12 cellular contexts compared by ENCODE assay signal in the genomic region with DNA sequence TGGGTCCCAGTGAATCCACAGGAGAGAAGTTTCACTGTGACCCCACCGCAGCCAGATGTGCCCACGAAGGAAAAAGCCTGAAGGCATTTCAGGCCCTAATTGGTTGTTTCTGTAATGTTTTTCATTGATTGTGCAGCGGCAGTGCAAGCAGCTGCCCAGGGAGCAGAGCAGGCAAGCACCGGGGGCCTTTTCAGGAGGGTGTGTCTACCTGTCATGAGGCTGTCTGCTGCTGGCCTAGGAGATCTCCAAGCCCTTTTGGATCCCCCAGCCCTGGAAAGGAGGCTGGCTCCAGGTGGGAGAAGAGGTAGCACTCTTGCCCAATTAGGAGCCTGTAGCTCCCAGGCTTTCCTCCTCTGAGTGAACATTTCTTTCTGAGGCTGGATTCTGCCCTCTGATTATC.
DNase-seq lines count a peak whose midpoint lies in the region; ATAC-seq and TF ChIP-seq lines count a peak whose summit lies in the region.
"Had no signal": no experiment of that assay in that cellular context is flagged by ENCODE, and none has a peak within 500 bp of the region (broad histone marks: within the 10 kb centered on the region; RNA-seq: fewer than 3 reads in every experiment).

No MANE protein-coding gene starts in this region.

- no peaks in the 10 kb centered on the region for H3K36me3 ChIP-seq in SK-N-SH (replicated peaks in 1 of 2; ENCODE audit: control insufficient read depth in 1 of 2, insufficient read depth in 2 of 2, low read length in 1 of 2)
- H3K36me3 ChIP-seq: esophagus muscularis mucosa, thoracic aorta had no signal

- no peaks in the 10 kb centered on the region for H3K9me3 ChIP-seq in SK-N-SH
- H3K9me3 ChIP-seq: esophagus muscularis mucosa, thoracic aorta had no signal

- H3K79me2 ChIP-seq in SK-N-SH (ENCODE audit: insufficient read depth) = no peaks in the 10 kb centered on the region

- TF ChIP-seq CTCF in SK-N-SH (IDR thresholded peaks at IDR 0.05) = no peak

- no peak for TF ChIP-seq RAD21 in SK-N-SH (IDR thresholded peaks at IDR 0.05; ENCODE audit: low read length)

- peaks cover 0 to 15% of the 10 kb centered on the region in 2 experiments; a peak in 2 of 4 replicates for H3K4me1 ChIP-seq in SK-N-SH (ENCODE audit: control insufficient read depth in 1 of 2, insufficient read depth in 2 of 2, low read depth in 1 of 2, low read length in 1 of 2)

- H3K4me3 Mint-ChIP-seq in stimulated activated naive B cell treated with anti-CD40 and anti-IgM and Interleukin-4, amounts not matched to agents 10 μg/mL and 1 μg/mL and 100 μg/mL, for 72 hours = no peak overlapping the region
- H3K4me3 Mint-ChIP-seq: nephron progenitor cell had no signal

- peaks cover 0 to 9% of the 10 kb centered on the region in 2 donors for H3K27me3 Mint-ChIP-seq in stimulated activated naive B cell treated with anti-CD40 and anti-IgM and Interleukin-4, amounts not matched to agents 10 μg/mL and 1 μg/mL and 100 μg/mL, for 72 hours

- no peak overlapping the region for H3K27ac Mint-ChIP-seq in stimulated activated naive B cell treated with anti-CD40 and anti-IgM and Interleukin-4, amounts not matched to agents 10 μg/mL and 1 μg/mL and 100 μg/mL, for 72 hours
- H3K27ac Mint-ChIP-seq: nephron progenitor cell had no signal

- POLR2A ChIA-PET in SK-N-SH (lab: Yijun Ruan, JAX) = no interaction called here

- no peak for TF ChIP-seq EP300 in SK-N-SH (IDR thresholded peaks at IDR 0.05; ENCODE audit: borderline replicate concordance in 1 of 2, low read depth in 1 of 2, low read length in 1 of 2)

- peak overlapping the region in 1 of 2 experiments; percentile 55; a peak in 1 of 4 replicates for H3K27ac ChIP-seq in SK-N-SH (ENCODE audit: low read depth in 2 of 2, low read length in 1 of 2)
- H3K27ac ChIP-seq: esophagus muscularis mucosa, thoracic aorta had no signal

- H3K4me2 ChIP-seq in SK-N-SH = no peak overlapping the region

- DNase-seq in SK-N-SH (peak; percentile 43), G401 (ENCODE audit: low spot score) (no peak), SW 1271 (lab: John Stamatoyannopoulos, UW) (no peak)
- DNase-seq in stimulated activated naive B cell treated with anti-CD40 and anti-IgM and Interleukin-4, amounts not matched to agents 10 μg/mL and 1 μg/mL and 100 μg/mL, for 72 hours = no peak
- no peak for DNase-seq in activated CD4-positive, CD25-positive, alpha-beta regulatory T cell treated with anti-CD3 and anti-CD28 coated beads, Interleukin-2, amount 50 U/mL, for 72 hours
- DNase-seq: nephron progenitor cell; stimulated activated CD4-positive, alpha-beta T cell treated with anti-CD3 and anti-CD28 coated beads, Interleukin-2, amount 100 ng/mL, for 48 hours had no signal

- no peak for ATAC-seq in SK-N-SH treated with all-trans-retinoic acid at 6 μM for 48 hours
- peak; percentile 34 for ATAC-seq in HG02759 (IDR thresholded peaks at IDR 0.05; ENCODE audit: unreplicated experiment)
- peak; percentile 32 for ATAC-seq in HG03520 (IDR thresholded peaks at IDR 0.05; ENCODE audit: unreplicated experiment)
- peak; percentile 25 to 26 for ATAC-seq in stimulated activated naive B cell treated with anti-CD40 and anti-IgM and Interleukin-4, amounts not matched to agents 10 μg/mL and 1 μg/mL and 100 μg/mL, for 72 hours (replicated peaks)

- no peak overlapping the region for H3K9ac ChIP-seq in SK-N-SH

- CTCF ChIA-PET in SK-N-SH (lab: Yijun Ruan, JAX) = interaction anchor here (0.6 to 1.6 kb wide), 2 partner anchors 153 to 303 kb away, joined by 3 to 4 read pairs; no protein-coding TSS in a partner anchor

- H3F3A ChIP-seq in SK-N-SH (replicated peaks; ENCODE audit: insufficient read depth) = no peaks in the 10 kb centered on the region

- peaks cover 6 to 9% of the 10 kb centered on the region in 2 donors for H3K4me1 Mint-ChIP-seq in stimulated activated naive B cell treated with anti-CD40 and anti-IgM and Interleukin-4, amounts not matched to agents 10 μg/mL and 1 μg/mL and 100 μg/mL, for 72 hours

- in situ Hi-C loops in G401 (cut with HindIII; ENCODE audit: low sequenced_read_pairs) = no loop called here

- no peaks in the 10 kb centered on the region for H3K27me3 ChIP-seq in SK-N-SH (ENCODE audit: insufficient read depth)
- H3K27me3 ChIP-seq: esophagus muscularis mucosa had no signal

- no peak overlapping the region for H2AFZ ChIP-seq in SK-N-SH (ENCODE audit: low read depth)

- no peaks in the 10 kb centered on the region for H3K36me3 Mint-ChIP-seq in stimulated activated naive B cell treated with anti-CD40 and anti-IgM and Interleukin-4, amounts not matched to agents 10 μg/mL and 1 μg/mL and 100 μg/mL, for 72 hours

- peaks cover 6% of the 10 kb centered on the region; the same call in 1 of the 2 replicates for H4K20me1 ChIP-seq in SK-N-SH (ENCODE audit: insufficient read depth)

- no peaks in the 10 kb centered on the region for H3K9me2 ChIP-seq in SK-N-SH

- H3K9me3 Mint-ChIP-seq in stimulated activated naive B cell treated with anti-CD40 and anti-IgM and Interleukin-4, amounts not matched to agents 10 μg/mL and 1 μg/mL and 100 μg/mL, for 72 hours = no peaks in the 10 kb centered on the region
- H3K9me3 Mint-ChIP-seq: nephron progenitor cell had no signal

- H3K4me3 ChIP-seq in SK-N-SH (ENCODE audit: low read depth in 2 of 2, low read length in 1 of 2) = no peak overlapping the region
- H3K4me3 ChIP-seq: esophagus muscularis mucosa, thoracic aorta had no signal

- WGBS in SK-N-SH (ENCODE audit: low lambda C conversion rate) = 60% methylated on average over 4 of the region's 4 CpGs

TF ChIP-seq in SK-N-SH, 30 proteins besides CTCF, POLR2A, EP300 and RAD21 (continues in another document):
- TF ChIP-seq, protein P1, sequence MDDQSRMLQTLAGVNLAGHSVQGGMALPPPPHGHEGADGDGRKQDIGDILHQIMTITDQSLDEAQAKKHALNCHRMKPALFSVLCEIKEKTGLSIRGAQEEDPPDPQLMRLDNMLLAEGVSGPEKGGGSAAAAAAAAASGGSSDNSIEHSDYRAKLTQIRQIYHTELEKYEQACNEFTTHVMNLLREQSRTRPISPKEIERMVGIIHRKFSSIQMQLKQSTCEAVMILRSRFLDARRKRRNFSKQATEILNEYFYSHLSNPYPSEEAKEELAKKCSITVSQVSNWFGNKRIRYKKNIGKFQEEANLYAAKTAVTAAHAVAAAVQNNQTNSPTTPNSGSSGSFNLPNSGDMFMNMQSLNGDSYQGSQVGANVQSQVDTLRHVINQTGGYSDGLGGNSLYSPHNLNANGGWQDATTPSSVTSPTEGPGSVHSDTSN (IDR thresholded peaks at IDR 0.05) = no peak
- TF ChIP-seq YY1 (IDR thresholded peaks at IDR 0.05; ENCODE audit: low read depth) = no peak

TF ChIP-seq in SK-N-SH treated with all-trans-retinoic acid at 6 μM for 48 hours, 23 proteins besides CTCF, POLR2A, EP300 and RAD21:
- no peak for TF ChIP-seq ZFP30 (CRISPR knock-in tag; IDR thresholded peaks at IDR 0.05)
- TF ChIP-seq ZNF8 (CRISPR knock-in tag; IDR thresholded peaks at IDR 0.05) = no peak
- TF ChIP-seq CSDC2 (CRISPR knock-in tag; IDR thresholded peaks at IDR 0.05) = no peak
- no peak for TF ChIP-seq ZFP3 (CRISPR knock-in tag; IDR thresholded peaks at IDR 0.05)
- TF ChIP-seq ESRRG (CRISPR knock-in tag; IDR thresholded peaks at IDR 0.05) = no peak
- TF ChIP-seq, protein P2, sequence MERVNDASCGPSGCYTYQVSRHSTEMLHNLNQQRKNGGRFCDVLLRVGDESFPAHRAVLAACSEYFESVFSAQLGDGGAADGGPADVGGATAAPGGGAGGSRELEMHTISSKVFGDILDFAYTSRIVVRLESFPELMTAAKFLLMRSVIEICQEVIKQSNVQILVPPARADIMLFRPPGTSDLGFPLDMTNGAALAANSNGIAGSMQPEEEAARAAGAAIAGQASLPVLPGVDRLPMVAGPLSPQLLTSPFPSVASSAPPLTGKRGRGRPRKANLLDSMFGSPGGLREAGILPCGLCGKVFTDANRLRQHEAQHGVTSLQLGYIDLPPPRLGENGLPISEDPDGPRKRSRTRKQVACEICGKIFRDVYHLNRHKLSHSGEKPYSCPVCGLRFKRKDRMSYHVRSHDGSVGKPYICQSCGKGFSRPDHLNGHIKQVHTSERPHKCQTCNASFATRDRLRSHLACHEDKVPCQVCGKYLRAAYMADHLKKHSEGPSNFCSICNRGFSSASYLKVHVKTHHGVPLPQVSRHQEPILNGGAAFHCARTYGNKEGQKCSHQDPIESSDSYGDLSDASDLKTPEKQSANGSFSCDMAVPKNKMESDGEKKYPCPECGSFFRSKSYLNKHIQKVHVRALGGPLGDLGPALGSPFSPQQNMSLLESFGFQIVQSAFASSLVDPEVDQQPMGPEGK (CRISPR knock-in tag; IDR thresholded peaks at IDR 0.05; ENCODE audit: borderline replicate concordance) = no peak
- TF ChIP-seq OSR1 (CRISPR knock-in tag; IDR thresholded peaks at IDR 0.05) = no peak
